In genomic region chr4:81833596-81833995, GRCh38 we compare ENCODE assay signal across 26 cellular contexts.
"Had no signal": no experiment of that assay in that cellular context is flagged by ENCODE, and none has a peak within 500 bp of the region (broad histone marks: within the 10 kb centered on the region; RNA-seq: fewer than 3 reads in every experiment).

No MANE protein-coding gene starts in this region.

- ATAC-seq: activated CD4-positive, CD25-positive, alpha-beta regulatory T cell treated with anti-CD3 and anti-CD28 coated beads, Interleukin-2, amount 50 U/mL, for 24 hours; activated CD8-positive, alpha-beta T cell treated with anti-CD3 and anti-CD28 coated beads for 36 hours; activated T-cell treated with anti-CD3 and anti-CD28 coated beads, Interleukin-2, amount 50 U/mL, for 4 hours; activated T-helper 17 cell treated with anti-CD3 and anti-CD28 coated beads, Interleukin-2, amount 50 U/mL, for 72 hours; T-helper 17 cell had no signal

- H3K4me1 ChIP-seq: esophagus squamous epithelium had no signal

- H3K36me3 ChIP-seq: brain microvascular endothelial cell, esophagus squamous epithelium, WERI-Rb-1 had no signal

- H3K27ac ChIP-seq: brain microvascular endothelial cell, coronary artery, epithelial cell of prostate, esophagus squamous epithelium, WERI-Rb-1 had no signal

- H3K27me3 ChIP-seq: brain microvascular endothelial cell, dorsolateral prefrontal cortex, esophagus squamous epithelium had no signal

- DNase-seq: activated B cell treated with CpG ODN at 0.5 μM for 24 hours; activated CD4-positive, alpha-beta T cell treated with anti-CD3 and anti-CD28 coated beads for 48 hours; activated CD4-positive, alpha-beta T cell treated with anti-CD3 and anti-CD28 coated beads, Interleukin-2, amount 50 U/mL, for 1 hour; activated CD4-positive, alpha-beta T cell treated with anti-CD3 and anti-CD28 coated beads, Interleukin-2, amount 50 U/mL, for 48 hours; activated CD8-positive, alpha-beta memory T cell treated with anti-CD3 and anti-CD28 coated beads for 24 hours; activated CD8-positive, alpha-beta T cell treated with anti-CD3 and anti-CD28 coated beads for 36 hours; activated effector memory CD4-positive, alpha-beta T cell treated with Interleukin-2 at 50 U/mL for 16 hours; activated gamma-delta T cell treated with Interleukin-2 at 50 U/mL for 16 hours; activated naive CD4-positive, alpha-beta T cell treated with anti-CD3 and anti-CD28 coated beads, Interleukin-2, amount 50 U/mL, for 16 hours; activated naive CD4-positive, alpha-beta T cell treated with Interleukin-2 at 50 U/mL for 16 hours; activated T-cell treated with anti-CD3 and anti-CD28 coated beads, Interleukin-2, amount 50 U/mL, for 4 hours; amniotic stem cell; brain microvascular endothelial cell; dorsolateral prefrontal cortex; effector memory CD4-positive, alpha-beta T cell; endodermal cell; esophagus squamous epithelium; glutamatergic neuron; T-helper 1 cell; T-helper 17 cell; T1000; WERI-Rb-1 had no signal

- H3K9me3 ChIP-seq: esophagus squamous epithelium had no signal

- H3K4me3 ChIP-seq: coronary artery, dorsolateral prefrontal cortex, esophagus squamous epithelium had no signal
